8 cellular contexts compared by ENCODE assay signal in the genomic region with DNA sequence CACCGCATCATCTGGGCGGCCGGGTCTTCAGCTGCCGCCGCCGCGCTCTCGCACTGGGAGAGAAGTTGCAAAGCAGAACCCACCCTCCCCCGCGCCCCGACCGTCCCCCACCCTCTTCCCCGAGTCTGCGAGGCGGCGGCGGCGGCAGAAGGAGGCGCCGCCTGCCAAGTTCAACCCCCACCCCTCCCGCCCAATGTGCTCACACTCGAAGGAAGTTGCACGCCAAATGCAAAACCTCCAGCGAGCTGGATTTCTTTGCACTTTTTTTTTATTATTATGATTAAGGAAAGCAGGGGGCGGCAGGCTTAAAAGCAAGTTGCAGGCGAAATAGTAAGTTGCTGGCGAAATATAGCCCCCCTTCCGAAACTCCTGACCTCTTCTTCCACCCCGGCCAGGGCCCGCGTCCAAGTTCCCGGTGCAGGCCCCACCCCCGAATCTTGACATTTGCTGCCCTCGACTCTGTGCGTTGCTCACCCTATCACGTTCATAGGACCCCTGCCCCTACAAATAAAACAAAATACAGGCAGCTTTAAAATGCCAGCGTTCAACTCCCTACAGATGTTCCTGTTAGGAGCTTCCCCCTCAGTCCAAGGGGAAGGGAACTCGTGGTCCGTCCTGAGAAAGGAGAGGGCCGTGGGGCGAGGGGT. TPM values are rescaled to one million over a fixed set of nuclear protein-coding genes. Genes with fewer than 3 reads are reported as not detected.
DNase-seq lines count a peak whose midpoint lies in the region; ATAC-seq and TF ChIP-seq lines count a peak whose summit lies in the region.

No MANE protein-coding gene starts in this region.

- DNase-seq in CMK (ENCODE audit: low read depth) (peak; percentile 45), GM20000 (ENCODE audit: low spot score) (peak; percentile 77), HS-5 (ENCODE audit: low read depth) (peak; percentile 61), RWPE2 (ENCODE audit: low spot score) (peak; percentile 80), activated gamma-delta T cell (lab: John Stamatoyannopoulos, UW) (peak; percentile 79), foreskin keratinocyte (peak in 1 of 2 donors; percentile 76), neural progenitor cell (ENCODE audit: low spot score) (peak; percentile 41), stromal cell of bone marrow (ENCODE audit: low read depth) (peak; percentile 90)

- H3K36me3 Mint-ChIP-seq in neural progenitor cell: peaks cover 6% of the 10 kb centered on the region

- peaks cover 19% of the 10 kb centered on the region for H3K4me1 Mint-ChIP-seq in neural progenitor cell

- H4K20me1 ChIP-seq in neural progenitor cell (ENCODE audit: low read depth): peaks cover 8% of the 10 kb centered on the region

- H3K27me3 ChIP-seq in RWPE2 (ENCODE audit: insufficient read depth, poor library complexity, severe bottlenecking) (no peaks in the 10 kb centered on the region), foreskin keratinocyte (no peaks in the 10 kb centered on the region), neural progenitor cell (peaks cover 80% of the 10 kb centered on the region)

- TF ChIP-seq CTCF in GM20000 (IDR thresholded peaks at IDR 0.05; ENCODE audit: extremely low read depth, missing control alignments) (no peak), RWPE2 (IDR thresholded peaks at IDR 0.05; ENCODE audit: poor library complexity, severe bottlenecking) (no peak), foreskin keratinocyte (conservative IDR thresholded peaks at IDR 0.05) (peak; percentile 2), neural progenitor cell (IDR thresholded peaks at IDR 0.05) (no peak)

- H3K27ac Mint-ChIP-seq in neural progenitor cell: no peak overlapping the region

- H3K27ac ChIP-seq in RWPE2 (ENCODE audit: poor library complexity, severe bottlenecking) (peak overlapping the region; percentile 94), foreskin keratinocyte (peak overlapping the region; percentile 98), neural progenitor cell (no peak overlapping the region)

- H3K9ac ChIP-seq in neural progenitor cell: no peak overlapping the region

- peak; percentile 47 for ATAC-seq in RWPE2 (ENCODE audit: low read depth)
- ATAC-seq in foreskin keratinocyte: peak; percentile 61

- peaks cover 4% of the 10 kb centered on the region for H3K9me3 Mint-ChIP-seq in neural progenitor cell

- no peaks in the 10 kb centered on the region for H3K9me3 ChIP-seq in RWPE2 (ENCODE audit: severe bottlenecking)
- no peaks in the 10 kb centered on the region for H3K9me3 ChIP-seq in neural progenitor cell (ENCODE audit: low read depth)

- H3K4me1 ChIP-seq in RWPE2 (ENCODE audit: insufficient read depth, poor library complexity, severe bottlenecking) (peaks cover 27% of the 10 kb centered on the region), foreskin keratinocyte (peaks cover 11% of the 10 kb centered on the region), neural progenitor cell (peaks cover 20% of the 10 kb centered on the region)

- no peaks in the 10 kb centered on the region for H3K79me2 ChIP-seq in neural progenitor cell (ENCODE audit: low read depth)

- peak overlapping the region; percentile 85 for H3K4me2 ChIP-seq in neural progenitor cell

- H3F3A ChIP-seq in neural progenitor cell (ENCODE audit: low read depth): peaks cover 31% of the 10 kb centered on the region

- peaks cover 10% of the 10 kb centered on the region for H3K36me3 ChIP-seq in RWPE2 (ENCODE audit: low read depth)
- no peaks in the 10 kb centered on the region for H3K36me3 ChIP-seq in neural progenitor cell

- peak overlapping the region; percentile 97 for H3K4me3 Mint-ChIP-seq in neural progenitor cell

- H2AFZ ChIP-seq in neural progenitor cell (replicated peaks): peak overlapping the region; percentile 100

- H3K4me3 ChIP-seq in RWPE2 (ENCODE audit: severe bottlenecking) (peak overlapping the region; percentile 87), neural progenitor cell (peak overlapping the region; percentile 65)

- peaks cover 25% of the 10 kb centered on the region for H3K27me3 Mint-ChIP-seq in neural progenitor cell (ENCODE audit: insufficient read depth, low read depth)

RNA-seq across cellular contexts. Expression of gene NR3C1, which starts 1.1 kb away (rescaled TPM):
- total RNA-seq in foreskin keratinocyte (44.7 and 46.4 TPM in 2 replicates), neural progenitor cell (ENCODE audit: low replicate concordance) (0.17 and 0.37 TPM in 2 replicates)
- polyA plus RNA-seq in foreskin keratinocyte: 10.3 and 12.2 TPM in 2 replicates

Comparison
In these comparisons a context has a peak if more than half of its experiments do, and no peak if none do; other contexts are left out.
1. RNA of gene NR3C1, which starts 1.1 kb away (total RNA-seq): 44.7 to 46.4 TPM in foreskin keratinocyte; 0.17 to 0.37 TPM in neural progenitor cell; every median in the first group is over 10 times any median in the second.